16 cellular contexts compared by ENCODE assay signal in the genomic region with DNA sequence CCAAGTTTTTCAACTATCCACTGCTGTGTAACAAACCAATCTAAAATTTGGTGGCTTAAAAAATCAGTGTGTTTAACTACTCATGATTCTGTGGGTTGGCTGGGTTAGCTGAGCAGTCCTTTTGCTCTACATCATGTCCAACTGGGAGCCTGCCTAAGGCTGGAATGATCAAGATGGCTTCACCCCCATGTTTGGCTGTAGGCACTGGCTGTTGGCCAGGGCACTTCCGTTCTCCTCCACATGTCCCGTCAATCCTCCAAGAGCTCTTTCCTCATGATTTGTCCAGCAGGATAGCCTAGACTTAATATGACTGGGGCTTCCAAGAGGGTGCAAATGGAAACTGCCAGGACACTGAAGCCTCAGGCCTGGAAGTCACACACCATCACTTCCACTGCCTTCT. TPM values are rescaled to one million over a fixed set of nuclear protein-coding genes. Genes with fewer than 3 reads are reported as not detected.
"Had no signal": no experiment of that assay in that cellular context is flagged by ENCODE, and none has a peak within 500 bp of the region (broad histone marks: within the 10 kb centered on the region; RNA-seq: fewer than 3 reads in every experiment).

No MANE protein-coding gene starts in this region.

- ATAC-seq: lower lobe of right lung had no signal

- DNase-seq: activated CD4-positive, CD25-positive, alpha-beta regulatory T cell treated with anti-CD3 and anti-CD28 coated beads, Interleukin-2, amount 50 U/mL, for 72 hours; activated naive CD4-positive, alpha-beta T cell treated with Interleukin-2 at 50 U/mL for 16 hours; aorta; dorsolateral prefrontal cortex; endodermal cell; erythroblast; foreskin keratinocyte; heart left ventricle; left cardiac atrium; lower lobe of right lung; ovary; stimulated activated CD4-positive, alpha-beta T cell treated with anti-CD3 and anti-CD28 coated beads, Interleukin-12 subunit alpha, Interleukin-12 subunit beta, amount 100 ng/mL, for 4 hours; stimulated activated CD4-positive, alpha-beta T cell treated with anti-CD3 and anti-CD28 coated beads, Interleukin-2, amount 100 ng/mL, for 24 hours had no signal

RNA-seq across cellular contexts. Expression of gene TSSK1B, which starts 17.0 kb away (rescaled TPM):
- total RNA-seq: activated CD8-positive, alpha-beta memory T cell treated with anti-CD3 and anti-CD28 coated beads for 36 hours; activated T-helper 1 cell treated with anti-CD3 and anti-CD28 coated beads, Interleukin-12 subunit alpha, Interleukin-12 subunit beta, Interleukin-2, Interleukin-4 antibody, amounts not matched to agents 30 ng/mL and 10 ng/mL and 1 ng/mL, durations not matched to agents 14 hours and 24 hours and 36 hours; heart left ventricle; lower lobe of right lung; T-helper 1 cell treated with Interleukin-12 subunit alpha and Interleukin-12 subunit beta and Interleukin-4 antibody, amounts not matched to agents 30 ng/mL and 1 ng/mL, for 36 hours had no signal
